ENCODE assay signal across 1 cellular context in genomic region chr3:61594978-61595687, GRCh38.
TF ChIP-seq lines count a peak whose summit lies in the region.

No MANE protein-coding gene starts in this region.

TF ChIP-seq in HepG2, 621 proteins besides CTCF, POLR2A, EP300 and RAD21 (continued from another document):
- TF ChIP-seq ZNF512 (CRISPR knock-in tag; IDR thresholded peaks at IDR 0.05) = no peak
- no peak for TF ChIP-seq ZNF709 (CRISPR knock-in tag; IDR thresholded peaks at IDR 0.05)
- TF ChIP-seq EED (CRISPR knock-in tag; IDR thresholded peaks at IDR 0.05) = no peak
- no peak for TF ChIP-seq CREB3 (CRISPR knock-in tag; IDR thresholded peaks at IDR 0.05)
- TF ChIP-seq ZNF124 (CRISPR knock-in tag; IDR thresholded peaks at IDR 0.05) = no peak
- no peak for TF ChIP-seq TEAD3 (CRISPR knock-in tag; optimal IDR thresholded peaks at IDR 0.05; ENCODE audit: borderline replicate concordance)
- no peak for TF ChIP-seq ZNF143 (CRISPR knock-in tag; IDR thresholded peaks at IDR 0.05)
- no peak for TF ChIP-seq ZBED4 (CRISPR knock-in tag; IDR thresholded peaks at IDR 0.05; ENCODE audit: borderline replicate concordance)
- TF ChIP-seq SNRNP70 (IDR thresholded peaks at IDR 0.05; ENCODE audit: low read depth, low read length) = no peak
- TF ChIP-seq KDM5B (CRISPR knock-in tag; IDR thresholded peaks at IDR 0.05; ENCODE audit: borderline replicate concordance) = no peak
- TF ChIP-seq ZNF253 (CRISPR knock-in tag; IDR thresholded peaks at IDR 0.05; ENCODE audit: borderline replicate concordance) = no peak
- TF ChIP-seq RBAK (CRISPR knock-in tag; IDR thresholded peaks at IDR 0.05) = no peak
- TF ChIP-seq RFX3 (CRISPR knock-in tag; IDR thresholded peaks at IDR 0.05) = no peak
- no peak for TF ChIP-seq ZNF18 (CRISPR knock-in tag; IDR thresholded peaks at IDR 0.05; ENCODE audit: insufficient replicate concordance)
- TF ChIP-seq ZNF224 (CRISPR knock-in tag; IDR thresholded peaks at IDR 0.05) = no peak
- TF ChIP-seq REXO4 (CRISPR knock-in tag; IDR thresholded peaks at IDR 0.05; ENCODE audit: borderline replicate concordance) = no peak
